ENCODE assay signal across 7 cellular contexts in genomic region chr16:87379312-87379752, GRCh38. TPM values are rescaled to one million over a fixed set of nuclear protein-coding genes. Genes with fewer than 3 reads are reported as not detected.
DNase-seq lines count a peak whose midpoint lies in the region; ATAC-seq, FAIRE-seq and TF ChIP-seq lines count a peak whose summit lies in the region.
"Not testable (repeated sequence)": the region's sequence is repeated elsewhere in the genome, so short reads cannot be mapped to it uniquely, and the experiment has no call there.

No MANE protein-coding gene starts in this region.

- H3F3A ChIP-seq in neural progenitor cell (ENCODE audit: low read depth): peaks cover 11% of the 10 kb centered on the region

- H3K27me3 ChIP-seq in esophagus muscularis mucosa; HepG2 (ENCODE audit: control insufficient read depth in 1 of 2, insufficient read depth in 2 of 2, low read length in 2 of 2); neural progenitor cell; transverse colon: not testable (repeated sequence)

- TF ChIP-seq RAD21 in HepG2 (CRISPR knock-in tag; IDR thresholded peaks at IDR 0.05): not testable (repeated sequence)

- H2AFZ ChIP-seq in HepG2 (ENCODE audit: low read length); neural progenitor cell (replicated peaks): not testable (repeated sequence)

- H3K27ac Mint-ChIP-seq in IgD-negative memory B cell: peak overlapping the region in 2 of 3 donors; percentile 39 to 41
- peak overlapping the region; percentile 23 for H3K27ac Mint-ChIP-seq in activated T-cell treated with anti-CD3 and anti-CD28 coated beads, Interleukin-2, amount 50 U/mL, for 24 hours
- H3K27ac Mint-ChIP-seq in neural progenitor cell: not testable (repeated sequence)

- 86% methylated on average over 3 of the region's 3 CpGs for WGBS in esophagus muscularis mucosa
- 11% methylated on average over 3 of the region's 3 CpGs for WGBS in HepG2 (ENCODE audit: low lambda C conversion rate)
- WGBS in transverse colon (ENCODE audit: low coverage in 1 of 2), 2 donors: 55% methylated on average over 3 of the region's 3 CpGs; no CpG with 5 or more reads in 1 of the 2 donors

- H3K9ac ChIP-seq in HepG2 (ENCODE audit: insufficient read depth, low read depth, low read length): peak overlapping the region; percentile 81
- H3K9ac ChIP-seq in neural progenitor cell: not testable (repeated sequence)

- not testable (repeated sequence) for ATAC-seq in HepG2

- not testable (repeated sequence) for H3K9me3 ChIP-seq in esophagus muscularis mucosa; HepG2 (ENCODE audit: low read length); neural progenitor cell (ENCODE audit: low read depth); transverse colon

- H3K27me3 Mint-ChIP-seq in IgD-negative memory B cell; activated T-cell treated with anti-CD3 and anti-CD28 coated beads, Interleukin-2, amount 50 U/mL, for 24 hours: not testable (repeated sequence)
- peaks cover 13% of the 10 kb centered on the region for H3K27me3 Mint-ChIP-seq in neural progenitor cell (ENCODE audit: insufficient read depth, low read depth)

- not testable (repeated sequence) for H3K36me3 Mint-ChIP-seq in IgD-negative memory B cell, neural progenitor cell
- H3K36me3 Mint-ChIP-seq in activated T-cell treated with anti-CD3 and anti-CD28 coated beads, Interleukin-2, amount 50 U/mL, for 24 hours (ENCODE audit: low read depth): peaks cover 62% of the 10 kb centered on the region

- H3K4me3 Mint-ChIP-seq in IgD-negative memory B cell; activated T-cell treated with anti-CD3 and anti-CD28 coated beads, Interleukin-2, amount 50 U/mL, for 24 hours: not testable (repeated sequence)
- H3K4me3 Mint-ChIP-seq in neural progenitor cell: peak overlapping the region; percentile 46

- H3K9me3 Mint-ChIP-seq in IgD-negative memory B cell; activated T-cell treated with anti-CD3 and anti-CD28 coated beads, Interleukin-2, amount 50 U/mL, for 24 hours; neural progenitor cell: not testable (repeated sequence)

- intact Hi-C loops in esophagus muscularis mucosa (cut with DNase I); HepG2 (cut with micrococcal nuclease; ENCODE audit: unreplicated experiment): not testable (repeated sequence)
- intact Hi-C loops in transverse colon (cut with DNase I; ENCODE audit: low total_unique reads): loop anchor here (10.0 kb wide), 1 partner anchor 55 kb away; no protein-coding TSS in a partner anchor

- CTCF ChIA-PET in HepG2 (lab: Yijun Ruan, JAX; ENCODE audit: low intra/inter-chr PET ratio, low total read pairs): not testable (repeated sequence)

- TF ChIP-seq CTCF in esophagus muscularis mucosa (IDR thresholded peaks at IDR 0.05); HepG2 (CRISPR knock-in tag; IDR thresholded peaks at IDR 0.05); neural progenitor cell (IDR thresholded peaks at IDR 0.05); transverse colon (IDR thresholded peaks at IDR 0.05): not testable (repeated sequence)

- not testable (repeated sequence) for TF ChIP-seq POLR2A in esophagus muscularis mucosa (IDR thresholded peaks at IDR 0.05; ENCODE audit: low read depth)
- TF ChIP-seq POLR2A in HepG2 (IDR thresholded peaks at IDR 0.05; ENCODE audit: insufficient read depth in 1 of 2, low read depth in 2 of 2, low read length in 2 of 2): peak in 1 of 2 experiments; percentile 48; a peak in 1 of 4 replicates
- peak; percentile 55 for TF ChIP-seq POLR2A in transverse colon (IDR thresholded peaks at IDR 0.05)

- not testable (repeated sequence) for BruUV-seq in HepG2 (replicated peaks; lab: Mats Ljungman, UMichigan)

- peaks cover 20 to 28% (median 20%) of the 10 kb centered on the region in 3 donors for H3K4me1 Mint-ChIP-seq in IgD-negative memory B cell
- H3K4me1 Mint-ChIP-seq in activated T-cell treated with anti-CD3 and anti-CD28 coated beads, Interleukin-2, amount 50 U/mL, for 24 hours (ENCODE audit: low read depth): peaks cover 57% of the 10 kb centered on the region
- H3K4me1 Mint-ChIP-seq in neural progenitor cell: peaks cover 26% of the 10 kb centered on the region

- peaks cover 86% of the 10 kb centered on the region for H3K79me2 ChIP-seq in HepG2 (ENCODE audit: insufficient read depth, low read length)
- H3K79me2 ChIP-seq in neural progenitor cell (ENCODE audit: low read depth): peaks cover 71% of the 10 kb centered on the region

- not testable (repeated sequence) for H3K4me3 ChIP-seq in esophagus muscularis mucosa, neural progenitor cell, transverse colon
- H3K4me3 ChIP-seq in HepG2 (replicated peaks in 1 of 3; ENCODE audit: insufficient read depth in 1 of 3, low read depth in 2 of 3, low read length in 3 of 3): peak overlapping the region; percentile 82 to 96 (median 84)

- H4K20me1 ChIP-seq in HepG2 (ENCODE audit: insufficient read depth, low read length) (peaks cover 78% of the 10 kb centered on the region), neural progenitor cell (ENCODE audit: low read depth) (peaks cover 18% of the 10 kb centered on the region)

- POLR2A ChIA-PET in HepG2 (lab: Yijun Ruan, JAX): interaction anchor here (0.8 to 14.0 kb wide), 11 partner anchors 9 to 61 kb away, joined by 3 to 265 read pairs (median 4); partner anchors contain the start of genes C16orf95 and MAP1LC3B

- TF ChIP-seq EP300 in esophagus muscularis mucosa (IDR thresholded peaks at IDR 0.05): not testable (repeated sequence)
- TF ChIP-seq EP300 in HepG2 (IDR thresholded peaks at IDR 0.05; ENCODE audit: low read depth in 2 of 2, low read length in 2 of 2) (peak in 1 of 2 experiments; percentile 55; a peak in 1 of 4 replicates), HepG2 (CRISPR knock-in tag; IDR thresholded peaks at IDR 0.05; ENCODE audit: borderline replicate concordance) (peak; percentile 63), transverse colon (IDR thresholded peaks at IDR 0.05; ENCODE audit: low read depth) (peak; percentile 67)

- peaks cover 60 to 84% (median 80%) of the 10 kb centered on the region in 4 donors for H3K4me1 ChIP-seq in esophagus muscularis mucosa
- peaks cover 64% of the 10 kb centered on the region for H3K4me1 ChIP-seq in HepG2 (ENCODE audit: insufficient read depth, low read length)
- H3K4me1 ChIP-seq in neural progenitor cell: not testable (repeated sequence)
- peaks cover 33 to 79% (median 54%) of the 10 kb centered on the region in 4 donors for H3K4me1 ChIP-seq in transverse colon

- H3K36me3 ChIP-seq in esophagus muscularis mucosa, neural progenitor cell, transverse colon: not testable (repeated sequence)
- peaks cover 16 to 44% of the 10 kb centered on the region in 2 experiments for H3K36me3 ChIP-seq in HepG2 (replicated peaks in 1 of 2; ENCODE audit: control insufficient read depth in 1 of 2, insufficient read depth in 2 of 2, low read length in 2 of 2)

- DNase-seq in DMS53 (lab: John Stamatoyannopoulos, UW) (peak; percentile 27), HepG2 (ENCODE audit: low spot score) (peak; percentile 89), transverse colon (peak; percentile 74)
- DNase-seq in activated T-cell treated with anti-CD3 and anti-CD28 coated beads, Interleukin-2, amount 50 U/mL, for 24 hours; esophagus muscularis mucosa (ENCODE audit: extremely low spot score); neural progenitor cell (ENCODE audit: low spot score): not testable (repeated sequence)

- peak overlapping the region; percentile 98 for H3K4me2 ChIP-seq in HepG2 (ENCODE audit: low read depth, low read length)
- H3K4me2 ChIP-seq in neural progenitor cell: not testable (repeated sequence)

- not testable (repeated sequence) for FAIRE-seq in HepG2 (lab: Jason Lieb, UNC)

- in situ Hi-C loops in HepG2 (cut with HindIII; ENCODE audit: extremely low pct_ligation_motif_present, low pct_unique_long_range_greater_than_20kb) (loop anchor here (25.0 kb wide), 1 partner anchor 483 kb away; the partner anchor contains the start of gene SLC7A5), transverse colon (cut with MboI; ENCODE audit: low pct_ligation_motif_present in 1 of 4, low pct_unique_long_range_greater_than_20kb in 1 of 4, low sequenced_read_pairs in 3 of 4) (loop anchor here in 1 of 4 donors (5.0 kb wide), 1 partner anchor 57 kb away; no protein-coding TSS in a partner anchor)

- H3K27ac ChIP-seq in esophagus muscularis mucosa (replicated peaks in 1 of 4) (peak overlapping the region; percentile 93 to 99 (median 96)), HepG2 (ENCODE audit: extremely low read length, insufficient read depth, low read length) (peak overlapping the region; percentile 100), transverse colon (peak overlapping the region; percentile 94 to 98 (median 96))
- H3K27ac ChIP-seq in neural progenitor cell: not testable (repeated sequence)

RNA-seq across cellular contexts. Expression of gene FBXO31, which starts 4.2 kb away (rescaled TPM):
- polyA plus RNA-seq in IgD-negative memory B cell (22.1 TPM), HepG2 (2011; rRNA removed) (101 and 118 TPM in 2 replicates)
- total RNA-seq in esophagus muscularis mucosa (100 to 1,000 TPM in 2 of 4 donors, 10 to 100 TPM in 2; 68.8 to 173 (median 102) TPM), HepG2 (2016; rRNA removed; fragmentation: Illumina TruSeq; extraction: Trizol) (81.3 and 92.4 TPM in 2 replicates), neural progenitor cell (ENCODE audit: low replicate concordance) (5.8 and 19.8 TPM in 2 replicates), transverse colon (100 to 1,000 TPM in 3 of 4 donors, 10 to 100 TPM in 1; 83.6 to 403 (median 224) TPM)
- total RNA-seq in HepG2 (2016; cell fraction: cytosol; rRNA removed; fragmentation: Illumina TruSeq; extraction: Trizol; ENCODE audit: low read depth): 18.3 and 22.9 TPM in 2 replicates
- total RNA-seq in HepG2 (2016; cell fraction: insoluble cytoplasmic fraction; rRNA removed; fragmentation: Illumina TruSeq; extraction: Trizol): 64.5 and 91.5 TPM in 2 replicates
- 33.7 and 38.0 TPM in 2 replicates for total RNA-seq in HepG2 (2016; cell fraction: membrane; rRNA removed; fragmentation: Illumina TruSeq; extraction: Trizol)
- 94.4 and 107 TPM in 2 replicates for total RNA-seq in HepG2 (2016; cell fraction: nucleus; rRNA removed; fragmentation: Illumina TruSeq; extraction: Trizol)
- polyA plus RNA-seq in HepG2 (2011; cell fraction: cytosol; rRNA removed): 51.6 and 63.1 TPM in 2 replicates
- polyA plus RNA-seq in HepG2 (2011; cell fraction: nucleus; rRNA removed): 393 and 579 TPM in 2 replicates
- polyA plus RNA-seq in HepG2 (2012): 75.5 and 101 TPM in 2 replicates
- 6.1 and 6.4 TPM in 2 replicates for polyA plus RNA-seq in HepG2 (2016; cell fraction: cytosol; fragmentation: Illumina TruSeq; extraction: Trizol; ENCODE audit: low read depth)
- 57.9 and 71.3 TPM in 2 replicates for polyA plus RNA-seq in HepG2 (2016; cell fraction: insoluble cytoplasmic fraction; fragmentation: Illumina TruSeq; extraction: Trizol; ENCODE audit: low read depth)
- polyA plus RNA-seq in HepG2 (2016; cell fraction: membrane; fragmentation: Illumina TruSeq; extraction: Trizol; ENCODE audit: low read depth): 18.2 and 18.3 TPM in 2 replicates
- 256 and 269 TPM in 2 replicates for polyA plus RNA-seq in HepG2 (2016; cell fraction: nucleus; fragmentation: Illumina TruSeq; extraction: Trizol; ENCODE audit: insufficient read depth, low read depth)
- polyA minus RNA-seq in HepG2 (2011; rRNA and poly(A)+ RNA removed; ENCODE audit: low replicate concordance): 29.6 and 164 TPM in 2 replicates
- 53.4 and 63.9 TPM in 2 replicates for polyA minus RNA-seq in HepG2 (2011; cell fraction: cytosol; rRNA and poly(A)+ RNA removed)
- 202 and 208 TPM in 2 replicates for polyA minus RNA-seq in HepG2 (2011; cell fraction: nucleus; rRNA and poly(A)+ RNA removed)

RNA-seq across cellular contexts. Expression of gene MAP1LC3B, which starts 12.8 kb away (rescaled TPM):
- polyA plus RNA-seq in IgD-negative memory B cell (141 TPM), HepG2 (2011; rRNA removed) (37.4 and 37.9 TPM in 2 replicates)
- total RNA-seq in esophagus muscularis mucosa (10 to 100 TPM; 49.4 to 70.6 (median 57.9) TPM), HepG2 (2016; rRNA removed; fragmentation: Illumina TruSeq; extraction: Trizol) (15.7 and 30.6 TPM in 2 replicates), neural progenitor cell (ENCODE audit: low replicate concordance) (32.5 and 39.1 TPM in 2 replicates), transverse colon (10 to 100 TPM; 15.7 to 69.5 (median 39.9) TPM)
- total RNA-seq in HepG2 (2016; cell fraction: cytosol; rRNA removed; fragmentation: Illumina TruSeq; extraction: Trizol; ENCODE audit: low read depth): 5.5 and 7.0 TPM in 2 replicates
- 15.9 and 27.1 TPM in 2 replicates for total RNA-seq in HepG2 (2016; cell fraction: insoluble cytoplasmic fraction; rRNA removed; fragmentation: Illumina TruSeq; extraction: Trizol)
- total RNA-seq in HepG2 (2016; cell fraction: membrane; rRNA removed; fragmentation: Illumina TruSeq; extraction: Trizol): 24.8 and 26.3 TPM in 2 replicates
- total RNA-seq in HepG2 (2016; cell fraction: nucleus; rRNA removed; fragmentation: Illumina TruSeq; extraction: Trizol): 22.0 and 22.3 TPM in 2 replicates
- polyA plus RNA-seq in HepG2 (2011; cell fraction: cytosol; rRNA removed): 18.1 and 36.3 TPM in 2 replicates
- 15.1 and 23.4 TPM in 2 replicates for polyA plus RNA-seq in HepG2 (2011; cell fraction: nucleus; rRNA removed)
- 68.5 and 98.3 TPM in 2 replicates for polyA plus RNA-seq in HepG2 (2012)
- polyA plus RNA-seq in HepG2 (2016; cell fraction: cytosol; fragmentation: Illumina TruSeq; extraction: Trizol; ENCODE audit: low read depth): 9.9 and 13.1 TPM in 2 replicates
- 65.5 and 71.9 TPM in 2 replicates for polyA plus RNA-seq in HepG2 (2016; cell fraction: insoluble cytoplasmic fraction; fragmentation: Illumina TruSeq; extraction: Trizol; ENCODE audit: low read depth)
- 26.7 and 27.4 TPM in 2 replicates for polyA plus RNA-seq in HepG2 (2016; cell fraction: membrane; fragmentation: Illumina TruSeq; extraction: Trizol; ENCODE audit: low read depth)
- 42.6 and 45.0 TPM in 2 replicates for polyA plus RNA-seq in HepG2 (2016; cell fraction: nucleus; fragmentation: Illumina TruSeq; extraction: Trizol; ENCODE audit: insufficient read depth, low read depth)
- 13.2 and 15.8 TPM in 2 replicates for polyA minus RNA-seq in HepG2 (2011; rRNA and poly(A)+ RNA removed; ENCODE audit: low replicate concordance)
- 22.2 and 35.4 TPM in 2 replicates for polyA minus RNA-seq in HepG2 (2011; cell fraction: cytosol; rRNA and poly(A)+ RNA removed)
- polyA minus RNA-seq in HepG2 (2011; cell fraction: nucleus; rRNA and poly(A)+ RNA removed): 23.0 and 32.7 TPM in 2 replicates
